ENCODE assay signal across 8 cellular contexts in the genomic region with DNA sequence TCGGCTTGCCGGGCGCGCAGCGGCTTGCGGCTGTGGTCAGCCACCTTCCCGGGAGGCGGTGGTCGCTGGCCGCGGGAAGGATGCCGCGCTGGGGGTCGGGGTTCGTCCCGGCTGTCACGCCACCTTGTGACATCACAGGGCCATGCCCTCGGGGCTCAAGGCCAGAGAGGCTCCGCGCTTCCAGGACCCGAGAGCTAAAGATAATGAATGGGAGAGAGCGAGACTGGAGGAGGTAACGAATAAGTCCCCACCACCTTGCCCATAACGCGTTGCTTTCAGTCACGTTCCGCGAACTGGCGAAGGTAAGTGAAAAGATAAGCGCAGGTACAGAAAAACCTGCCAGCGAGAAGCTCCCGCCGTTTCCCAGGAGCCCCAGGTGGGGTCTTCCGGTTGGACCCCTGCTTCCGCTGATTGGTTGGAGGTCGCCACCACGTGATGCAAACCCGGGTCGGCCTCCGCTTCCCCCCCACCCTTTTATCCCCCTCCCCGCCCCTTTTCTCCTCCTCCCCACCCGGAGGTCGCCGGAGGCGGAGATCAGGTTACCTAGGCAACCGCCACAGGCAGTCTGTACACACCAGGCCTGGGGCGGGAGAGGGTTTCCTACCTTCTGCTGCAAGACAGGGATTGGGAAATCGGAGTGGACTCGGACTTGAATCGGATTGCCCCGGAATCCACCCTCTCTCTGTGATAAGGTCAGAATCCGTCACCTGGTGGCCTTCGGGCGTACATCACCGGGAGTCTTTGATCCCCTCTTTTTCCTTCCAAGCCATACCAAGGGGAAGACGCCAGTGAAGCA. TPM values are rescaled to one million over a fixed set of nuclear protein-coding genes. Genes with fewer than 3 reads are reported as not detected.
A peak's percentile ranks its signal among the peaks of the same experiment; 100 is the strongest.
DNase-seq lines count a peak whose midpoint lies in the region; ATAC-seq and TF ChIP-seq lines count a peak whose summit lies in the region.

A gene (plus strand): TSS at position 563 of the 796 bp plus-strand sequence.

- H3K4me2 ChIP-seq in mammary epithelial cell (ENCODE audit: insufficient read depth, low read depth, low read length) (peak within 1 kb of the TSS; percentile 96), skeletal muscle satellite cell (ENCODE audit: low read length) (peak within 1 kb of the TSS; percentile 98)

- H3K4me1 Mint-ChIP-seq in HFFc6 (ENCODE audit: low read depth) (no peaks in the 10 kb centered on the region; the same call in 1 of the 2 replicates), immature natural killer cell (peaks cover 9 to 18% of the 10 kb centered on the region in 2 donors)

- H3K4me3 ChIP-seq in BJ (ENCODE audit: low read depth, low read length) (peak within 1 kb of the TSS; percentile 16), mammary epithelial cell (replicated peaks in 1 of 3; ENCODE audit: insufficient read depth in 1 of 3, low read depth in 2 of 3, low read length in 3 of 3) (peak within 1 kb of the TSS; percentile 29 to 48 (median 35)), skeletal muscle satellite cell (ENCODE audit: low read length) (peak within 1 kb of the TSS; percentile 75)

- in situ Hi-C loops in mammary epithelial cell (cut with MboI; ENCODE audit: low sequenced_read_pairs in 2 of 2), result loop anchor here in 1 of 2 donors (10.0 kb wide), 1 partner anchor 285 kb away; no protein-coding TSS in a partner anchor

- CTCF ChIA-PET in BJ (lab: Yijun Ruan, JAX) (no interaction called here), mammary epithelial cell (lab: Charles Lee; ENCODE audit: low non-redundant PET) (no interaction called here)

- peaks cover 9% of the 10 kb centered on the region for H3K4me1 ChIP-seq in mammary epithelial cell (ENCODE audit: insufficient read depth, low read length)
- no peaks in the 10 kb centered on the region for H3K4me1 ChIP-seq in skeletal muscle satellite cell (ENCODE audit: control insufficient read depth, insufficient read depth, low read length)

- no peaks in the 10 kb centered on the region for H3K9me3 Mint-ChIP-seq in HFFc6
- peaks cover 0 to 7% (median 2%) of the 10 kb centered on the region in 6 donors for H3K9me3 Mint-ChIP-seq in immature natural killer cell

- TF ChIP-seq POLR2A in GM18505 (IDR thresholded peaks at IDR 0.05; ENCODE audit: borderline replicate concordance, extremely low read depth, insufficient read depth, insufficient read length), result no peak

- WGBS in mammary epithelial cell (ENCODE audit: low coverage, missing lambda C conversion rate), result 25% methylated on average over 23 of the region's 56 CpGs

- H3K9me3 ChIP-seq in mammary epithelial cell (replicated peaks; ENCODE audit: insufficient read depth, low read length) (no peaks in the 10 kb centered on the region), skeletal muscle satellite cell (replicated peaks; ENCODE audit: low read length) (no peaks in the 10 kb centered on the region)

- H3K27ac Mint-ChIP-seq in HFFc6, result no peak within 1 kb of the TSS
- peak within 1 kb of the TSS in 1 of 6 donors; percentile 27 for H3K27ac Mint-ChIP-seq in immature natural killer cell

- H3K36me3 Mint-ChIP-seq in HFFc6 (ENCODE audit: low read depth) (no peaks in the 10 kb centered on the region), immature natural killer cell (no peaks in the 10 kb centered on the region)

- BruUV-seq in mammary epithelial cell (replicated peaks; lab: Mats Ljungman, UMichigan), result no TSS peak

- H3K36me3 ChIP-seq in BJ (ENCODE audit: control insufficient read depth, insufficient read depth, low read length), result no peaks in the 10 kb centered on the region
- no peaks in the 10 kb centered on the region for H3K36me3 ChIP-seq in mammary epithelial cell (ENCODE audit: insufficient read depth, low read length)
- H3K36me3 ChIP-seq in skeletal muscle satellite cell (ENCODE audit: insufficient read depth, low read length), result no peaks in the 10 kb centered on the region

- dilution Hi-C loops in mammary epithelial cell (cut with HindIII; ENCODE audit: low sequenced_read_pairs), result no loop called here

- H3K27me3 Mint-ChIP-seq in HFFc6 (ENCODE audit: insufficient read depth) (peaks cover 3% of the 10 kb centered on the region), immature natural killer cell (ENCODE audit: low read depth in 3 of 3) (peaks cover 3 to 31% (median 13%) of the 10 kb centered on the region in 3 donors)

- peak within 1 kb of the TSS; percentile 77 for H2AFZ ChIP-seq in mammary epithelial cell (ENCODE audit: low read depth, low read length)

- H3K79me2 ChIP-seq in mammary epithelial cell (ENCODE audit: insufficient read depth, low read length), result no peaks in the 10 kb centered on the region

- H3K9ac ChIP-seq in mammary epithelial cell (ENCODE audit: insufficient read depth, low read length), result no peak within 1 kb of the TSS
- H3K9ac ChIP-seq in skeletal muscle satellite cell (ENCODE audit: low read depth, low read length), result peak within 1 kb of the TSS; percentile 60

- H3K4me3 Mint-ChIP-seq in HFFc6, result peak within 1 kb of the TSS; percentile 83
- H3K4me3 Mint-ChIP-seq in immature natural killer cell, result peak within 1 kb of the TSS; percentile 51 to 73 (median 69)

- POLR2A ChIA-PET in BJ (lab: Charles Lee), result no interaction called here

- H3K27me3 ChIP-seq in BJ (ENCODE audit: control insufficient read depth, insufficient read depth, low read length) (peaks cover 11% of the 10 kb centered on the region), mammary epithelial cell (ENCODE audit: insufficient read depth, low read length) (peaks cover 19% of the 10 kb centered on the region), skeletal muscle satellite cell (ENCODE audit: control insufficient read depth, insufficient read depth, low read length) (no peaks in the 10 kb centered on the region)

- DNase-seq in BJ (ENCODE audit: low read depth), result no peak
- no peak for DNase-seq in HFFc6
- DNase-seq in NCI-H774 (lab: John Stamatoyannopoulos, UW), result peak; percentile 67
- no peak for DNase-seq in mammary epithelial cell
- DNase-seq in immature natural killer cell, result peak; percentile 1 to 6 (median 3)

- intact Hi-C loops in mammary epithelial cell (cut with micrococcal nuclease), result no loop called here

- TF ChIP-seq CTCF in BJ (IDR thresholded peaks at IDR 0.05; ENCODE audit: insufficient read depth, low read depth, low read length) (no peak), HFFc6 (IDR thresholded peaks at IDR 0.05) (no peak), mammary epithelial cell (conservative IDR thresholded peaks at IDR 0.05 in 1 of 2, IDR thresholded peaks at IDR 0.05 in 1 of 2; ENCODE audit: extremely low read depth in 1 of 2, insufficient read depth in 1 of 2, low read depth in 1 of 2, low read length in 2 of 2) (no peak)

- H4K20me1 ChIP-seq in mammary epithelial cell (ENCODE audit: insufficient read depth, low read length), result no peaks in the 10 kb centered on the region

- no peak within 1 kb of the TSS for H3K27ac ChIP-seq in mammary epithelial cell (ENCODE audit: insufficient read depth, low read depth, low read length)

- ATAC-seq in GM18505 (IDR thresholded peaks at IDR 0.05; ENCODE audit: unreplicated experiment), result no peak
- no peak for ATAC-seq in GM19397 (IDR thresholded peaks at IDR 0.05; ENCODE audit: unreplicated experiment)

RNA-seq across cellular contexts. Expression of the gene that starts here (rescaled TPM):
- not detected in 2 replicates for polyA plus RNA-seq in BJ (2011; rRNA removed)
- polyA minus RNA-seq in BJ (2011; rRNA and poly(A)+ RNA removed), result not detected in 2 replicates
- not detected for total RNA-seq in HFFc6 (2021; fragmentation: NEBNext Ultra II Directional; extraction: Animal tissue kit (Norgen Biotek cat#: 25700))
- total RNA-seq in mammary epithelial cell, result not detected
- not detected for polyA plus RNA-seq in mammary epithelial cell
- polyA minus RNA-seq in mammary epithelial cell, result not detected
- not detected for polyA plus RNA-seq in immature natural killer cell
- 0.51 TPM in 1 of 2 replicates, not detected in the other for total RNA-seq in skeletal muscle satellite cell (2012; rRNA removed)

Comparison
In these comparisons a context has a peak if more than half of its experiments do, and no peak if none do; other contexts are left out.
1. Peak in DNase-seq in immature natural killer cell; RNA of the gene not detected or under 1 TPM.
2. H3K4me3 ChIP-seq: peak in every context shown above with its lines; median percentile 75 in skeletal muscle satellite cell; 35 in mammary epithelial cell; 16 in BJ.